15 cellular contexts compared by ENCODE assay signal in genomic region chr1:225465793-225466517, GRCh38. TPM values are rescaled to one million over a fixed set of nuclear protein-coding genes. Genes with fewer than 3 reads are reported as not detected.
DNase-seq lines count a peak whose midpoint lies in the region; ATAC-seq and TF ChIP-seq lines count a peak whose summit lies in the region.
"Had no signal": no experiment of that assay in that cellular context is flagged by ENCODE, and none has a peak within 500 bp of the region (broad histone marks: within the 10 kb centered on the region; RNA-seq: fewer than 3 reads in every experiment).

No MANE protein-coding gene starts in this region.

- CTCF ChIA-PET in WTC11 (lab: Charles Lee) = interaction anchor here (1.0 to 3.2 kb wide), 4 partner anchors 9 to 312 kb away, joined by 3 to 25 read pairs (median 6); partner anchors contain the start of gene SRP9

- no peaks in the 10 kb centered on the region for H3K9me3 Mint-ChIP-seq in activated CD4-positive, alpha-beta T cell treated with anti-CD3 and anti-CD28 coated beads, Interleukin-2, amount 10 ng/mL, durations not matched to agents 24 days and 14 days
- H3K9me3 Mint-ChIP-seq in IgD-negative memory B cell (no peaks in the 10 kb centered on the region), brain (peaks cover 0 to 4% (median 0%) of the 10 kb centered on the region in 5 experiments), WTC11 (no peaks in the 10 kb centered on the region)

- H3K9me3 ChIP-seq in neutrophil = no peaks in the 10 kb centered on the region
- H3K9me3 ChIP-seq: A549, colonic mucosa had no signal

- POLR2A ChIA-PET in WTC11 (lab: Charles Lee) = no interaction called here

- TF ChIP-seq CTCF in brain (conservative IDR thresholded peaks at IDR 0.05) = no peak
- TF ChIP-seq CTCF in neutrophil (IDR thresholded peaks at IDR 0.05) = no peak
- TF ChIP-seq CTCF in WTC11 (IDR thresholded peaks at IDR 0.05) = no peak

- no peaks in the 10 kb centered on the region for H3K27me3 ChIP-seq in neutrophil
- H3K27me3 ChIP-seq: colonic mucosa had no signal

- H3K36me3 Mint-ChIP-seq in activated CD4-positive, alpha-beta T cell treated with anti-CD3 and anti-CD28 coated beads, Interleukin-2, amount 10 ng/mL, durations not matched to agents 24 days and 14 days (ENCODE audit: low read depth) = no peaks in the 10 kb centered on the region
- H3K36me3 Mint-ChIP-seq in IgD-negative memory B cell = no peaks in the 10 kb centered on the region
- no peaks in the 10 kb centered on the region for H3K36me3 Mint-ChIP-seq in brain
- H3K36me3 Mint-ChIP-seq in WTC11 = no peaks in the 10 kb centered on the region

- H3K27me3 Mint-ChIP-seq in activated CD4-positive, alpha-beta T cell treated with anti-CD3 and anti-CD28 coated beads, Interleukin-2, amount 10 ng/mL, durations not matched to agents 24 days and 14 days = no peaks in the 10 kb centered on the region
- no peaks in the 10 kb centered on the region for H3K27me3 Mint-ChIP-seq in IgD-negative memory B cell
- H3K27me3 Mint-ChIP-seq in brain = peaks cover 5% of the 10 kb centered on the region
- H3K27me3 Mint-ChIP-seq in WTC11 (ENCODE audit: low read depth) = peaks cover under 1% of the 10 kb centered on the region; the same call in 1 of the 2 replicates

- peaks cover 24 to 34% of the 10 kb centered on the region in 2 experiments for H3K4me1 ChIP-seq in neutrophil (ENCODE audit: control insufficient read depth in 1 of 2, insufficient read depth in 1 of 2, low read depth in 1 of 2, low read length in 1 of 2)

- peak overlapping the region; percentile 96 for H3K27ac ChIP-seq in neutrophil

- no peak for DNase-seq in activated CD4-positive, alpha-beta T cell treated with anti-CD3 and anti-CD28 coated beads, Interleukin-2, amount 10 ng/mL, durations not matched to agents 24 days and 14 days
- DNase-seq in activated CD4-positive, alpha-beta T cell treated with anti-CD3 and anti-CD28 coated beads, Interleukin-2, amount 50 U/mL, for 4 hours = no peak
- DNase-seq in WTC11 (ENCODE audit: low spot score) = no peak
- no peak for DNase-seq in CD1c-positive myeloid dendritic cell (ENCODE audit: extremely low spot score)
- no peak for DNase-seq in HK-2 (ENCODE audit: unreplicated experiment)
- DNase-seq: amygdala, colonic mucosa, GOT3, KBM-7, NCI-H446 had no signal

- no peaks in the 10 kb centered on the region for H3K36me3 ChIP-seq in neutrophil
- H3K36me3 ChIP-seq: colonic mucosa had no signal

- intact Hi-C loops in activated CD4-positive, alpha-beta T cell treated with anti-CD3 and anti-CD28 coated beads, Interleukin-2, amount 10 ng/mL, durations not matched to agents 24 days and 14 days (cut with micrococcal nuclease) = loop anchor here (2.0 kb wide), 1 partner anchor 533 kb away; the partner anchor contains the start of gene SDE2

- no peak for ATAC-seq in WTC11
- ATAC-seq: A549 had no signal

- peak overlapping the region; percentile 87 for H3K27ac Mint-ChIP-seq in activated CD4-positive, alpha-beta T cell treated with anti-CD3 and anti-CD28 coated beads, Interleukin-2, amount 10 ng/mL, durations not matched to agents 24 days and 14 days
- H3K27ac Mint-ChIP-seq in IgD-negative memory B cell (peak overlapping the region; percentile 84 to 99 (median 98)), brain (peak overlapping the region in 3 of 5 experiments; percentile 56 to 97 (median 71)), WTC11 (no peak overlapping the region)

- H3K4me1 Mint-ChIP-seq in activated CD4-positive, alpha-beta T cell treated with anti-CD3 and anti-CD28 coated beads, Interleukin-2, amount 10 ng/mL, durations not matched to agents 24 days and 14 days = peaks cover 42% of the 10 kb centered on the region
- H3K4me1 Mint-ChIP-seq in IgD-negative memory B cell (peaks cover 19 to 22% (median 22%) of the 10 kb centered on the region in 3 donors), brain (peaks cover 52% of the 10 kb centered on the region), WTC11 (peaks cover 51% of the 10 kb centered on the region)

- H3K4me3 ChIP-seq in neutrophil (ENCODE audit: low read depth in 1 of 2, low read length in 1 of 2) = no peak overlapping the region
- H3K4me3 ChIP-seq: A549, colonic mucosa, skin epidermis had no signal

- H3K4me3 Mint-ChIP-seq in activated CD4-positive, alpha-beta T cell treated with anti-CD3 and anti-CD28 coated beads, Interleukin-2, amount 10 ng/mL, durations not matched to agents 24 days and 14 days = peak overlapping the region; percentile 52
- H3K4me3 Mint-ChIP-seq in IgD-negative memory B cell (peak overlapping the region in 3 of 4 donors; percentile 63 to 76 (median 73)), brain (peak overlapping the region in 1 of 5 experiments; percentile 40), WTC11 (no peak overlapping the region)

TF ChIP-seq in WTC11, 78 proteins besides CTCF, POLR2A, EP300 and RAD21 (continues in another document):
- TF ChIP-seq GRHL2 (CRISPR knock-in tag; IDR thresholded peaks at IDR 0.05; ENCODE audit: insufficient replicate concordance, severe bottlenecking) (no peak), HMGXB4 (CRISPR knock-in tag; IDR thresholded peaks at IDR 0.05) (no peak), NFYB (CRISPR knock-in tag; conservative IDR thresholded peaks at IDR 0.05; ENCODE audit: low read depth) (no peak), ATF3 (CRISPR knock-in tag; conservative IDR thresholded peaks at IDR 0.05) (no peak), ZNF671 (CRISPR knock-in tag; IDR thresholded peaks at IDR 0.05) (no peak), ZBTB43 (CRISPR knock-in tag; IDR thresholded peaks at IDR 0.05) (no peak), SMAD4 (CRISPR knock-in tag; IDR thresholded peaks at IDR 0.05) (no peak), RELA (CRISPR knock-in tag; IDR thresholded peaks at IDR 0.05; ENCODE audit: borderline replicate concordance) (no peak)
- TF ChIP-seq, protein P1, sequence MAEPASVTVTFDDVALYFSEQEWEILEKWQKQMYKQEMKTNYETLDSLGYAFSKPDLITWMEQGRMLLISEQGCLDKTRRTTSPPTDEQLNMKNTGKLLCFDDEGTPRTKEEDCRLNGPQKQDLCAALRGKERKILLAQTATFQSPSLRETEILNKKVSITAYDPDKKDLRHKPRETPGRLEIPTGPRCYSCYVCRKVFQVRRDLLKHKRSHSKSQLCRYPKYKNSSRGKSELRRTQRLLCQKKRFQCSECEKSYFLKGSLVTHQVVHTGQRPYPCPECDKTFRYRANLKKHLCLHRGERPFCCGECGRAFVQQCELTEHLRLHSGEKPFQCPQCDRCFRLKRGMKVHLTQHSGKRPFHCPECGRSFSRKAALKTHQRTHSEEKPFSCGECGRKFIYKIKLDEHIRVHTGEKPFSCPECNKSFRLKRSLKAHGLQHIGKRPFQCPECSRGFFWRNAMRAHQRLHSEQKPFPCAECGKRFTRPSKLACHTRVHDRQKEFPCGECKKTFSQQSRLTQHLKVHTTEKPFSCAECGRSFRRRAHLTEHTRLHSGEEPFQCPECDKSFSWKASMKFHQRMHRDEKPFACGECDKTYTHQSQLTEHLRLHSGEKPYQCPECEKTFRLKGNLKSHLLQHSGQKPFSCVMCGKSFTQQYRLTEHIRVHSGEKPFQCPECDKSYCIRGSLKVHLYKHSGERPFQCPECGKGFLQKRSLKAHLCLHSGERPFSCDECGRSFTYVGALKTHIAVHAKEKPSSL (CRISPR knock-in tag; conservative IDR thresholded peaks at IDR 0.05) = no peak

RNA-seq across cellular contexts. Expression of gene LBR, which starts 38.1 kb away (rescaled TPM):
- 189 and 195 TPM in 2 replicates for total RNA-seq in activated CD4-positive, alpha-beta T cell treated with anti-CD3 and anti-CD28 coated beads, Interleukin-2, amount 10 ng/mL, durations not matched to agents 24 days and 14 days
- polyA plus RNA-seq in IgD-negative memory B cell (82.2 TPM), brain (ENCODE audit: insufficient read depth, low read depth, low replicate concordance) (24.4 TPM)
- 63.8 to 86.0 TPM (median 66.0 TPM) in 3 replicates for total RNA-seq in WTC11 (2021)
